ENCODE assay signal across 25 cellular contexts in the genomic region with DNA sequence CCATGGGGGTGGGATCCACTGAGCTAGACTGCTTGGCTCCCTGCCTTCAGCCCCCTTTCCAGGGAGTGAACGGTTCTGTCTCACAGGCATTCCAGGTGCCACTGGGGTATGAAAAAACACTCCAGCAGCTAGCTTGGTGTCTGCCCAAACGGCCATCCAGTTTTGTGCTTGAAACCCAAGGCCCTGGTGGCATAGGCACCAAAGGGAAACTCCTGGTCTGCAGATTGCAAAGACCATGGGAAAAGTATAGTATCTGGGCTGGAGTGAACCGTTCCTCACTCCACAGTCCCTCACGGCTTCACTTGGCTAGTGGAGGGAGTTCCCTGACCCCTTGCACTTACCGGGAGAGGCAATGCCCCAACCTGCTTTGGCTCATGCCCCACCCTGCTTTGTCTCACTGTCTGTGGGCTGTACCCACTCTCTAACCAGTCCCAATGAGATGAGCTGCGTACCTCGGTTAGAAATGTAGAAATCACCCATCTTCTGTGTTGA.
A peak's percentile ranks its signal among the peaks of the same experiment; 100 is the strongest.
DNase-seq lines count a peak whose midpoint lies in the region; ATAC-seq, FAIRE-seq and TF ChIP-seq lines count a peak whose summit lies in the region.
"Had no signal": no experiment of that assay in that cellular context is flagged by ENCODE, and none has a peak within 500 bp of the region (broad histone marks: within the 10 kb centered on the region; RNA-seq: fewer than 3 reads in every experiment).

No MANE protein-coding gene starts in this region.

- no peak for TF ChIP-seq EP300 in sigmoid colon (IDR thresholded peaks at IDR 0.05)

- H3K4me3 Mint-ChIP-seq in WTC11 (no peak overlapping the region), neural progenitor cell (no peak overlapping the region)
- H3K4me3 Mint-ChIP-seq: CD14-positive monocyte; CD8-positive, alpha-beta memory T cell; H9 had no signal

- H3K27ac ChIP-seq in neural progenitor cell = peak overlapping the region; percentile 36
- no peak overlapping the region for H3K27ac ChIP-seq in sigmoid colon

- H3K4me1 Mint-ChIP-seq in WTC11 (peaks cover 26% of the 10 kb centered on the region), neural progenitor cell (peaks cover 22% of the 10 kb centered on the region)
- H3K4me1 Mint-ChIP-seq: CD14-positive monocyte; CD8-positive, alpha-beta memory T cell had no signal

- H3K27me3 Mint-ChIP-seq in WTC11 (ENCODE audit: low read depth) = no peaks in the 10 kb centered on the region
- H3K27me3 Mint-ChIP-seq in neural progenitor cell (ENCODE audit: insufficient read depth, low read depth) = peaks cover 2% of the 10 kb centered on the region
- H3K27me3 Mint-ChIP-seq: CD8-positive, alpha-beta memory T cell had no signal

- TF ChIP-seq CTCF in WTC11 (IDR thresholded peaks at IDR 0.05) (no peak), neural progenitor cell (IDR thresholded peaks at IDR 0.05) (no peak), sigmoid colon (IDR thresholded peaks at IDR 0.05) (no peak)

- H3K4me3 ChIP-seq in neural progenitor cell = no peak overlapping the region
- H3K4me3 ChIP-seq in sigmoid colon = no peak overlapping the region

- FAIRE-seq in urothelium cell line (lab: Jason Lieb, UNC) = peak; percentile 17
- FAIRE-seq: GM12892, GM19239, HTR-8/SVneo had no signal

- 94% methylated on average over 7 of the region's 7 CpGs for whole genome bisulfite sequencing in sigmoid colon, 2 donors

- in situ Hi-C loops in Caki2 (cut with HindIII; ENCODE audit: low pct_unique_long_range_greater_than_20kb, low sequenced_read_pairs) = no loop called here

- no peak; the same call in 1 of the 2 replicates for ATAC-seq in WTC11
- ATAC-seq: Panc1 had no signal

- H3K9ac ChIP-seq in neural progenitor cell = no peak overlapping the region

- CTCF ChIA-PET in WTC11 (lab: Charles Lee) = interaction anchor here (1.1 to 1.3 kb wide), 2 partner anchors 28 to 426 kb away, joined by 3 to 4 read pairs; partner anchors contain the start of gene PON3

- H3K36me3 ChIP-seq in neural progenitor cell = no peaks in the 10 kb centered on the region
- no peaks in the 10 kb centered on the region for H3K36me3 ChIP-seq in sigmoid colon
- H3K36me3 ChIP-seq: BE2C had no signal

- H3K9me3 Mint-ChIP-seq in WTC11 (peaks cover 9% of the 10 kb centered on the region), neural progenitor cell (peaks cover 33% of the 10 kb centered on the region)

- peak; percentile 50 for DNase-seq in Caki2 (ENCODE audit: low read depth)
- no peak for DNase-seq in WTC11 (ENCODE audit: low spot score)
- no peak for DNase-seq in neural progenitor cell (ENCODE audit: low spot score)
- DNase-seq in urothelium cell line (ENCODE audit: low spot score) = no peak
- DNase-seq in NCI-H1092 (lab: John Stamatoyannopoulos, UW) = no peak
- DNase-seq in sigmoid colon = no peak
- DNase-seq in SW480 (ENCODE audit: low spot score) = no peak
- DNase-seq: BE2C; CD8-positive, alpha-beta memory T cell; DMS153; DND-41; NCI-H1048; NCI-H1417 treated with DMSO at 0.1 percent for 48 hours; NCI-H1694 treated with DMSO at 0.1 percent for 48 hours; NCI-H2081 treated with DMSO at 0.1 percent for 48 hours; NCI-H2171; NCI-H226; NCI-H510A; SHP77 treated with DMSO at 0.1 percent for 48 hours had no signal

- H2AFZ ChIP-seq in neural progenitor cell (replicated peaks) = no peak overlapping the region

- peaks cover 3% of the 10 kb centered on the region for H3K9me3 ChIP-seq in neural progenitor cell (ENCODE audit: low read depth)
- peaks cover 0 to 1% (median 0%) of the 10 kb centered on the region in 4 donors for H3K9me3 ChIP-seq in sigmoid colon
- H3K9me3 ChIP-seq: BE2C had no signal

- H3K27ac Mint-ChIP-seq in WTC11 (0 out of 2 replicates have a peak overlapping the region, but pooled peaks have one; percentile 35), neural progenitor cell (no peak overlapping the region)
- H3K27ac Mint-ChIP-seq: CD14-positive monocyte; CD8-positive, alpha-beta memory T cell had no signal

- H3K4me1 ChIP-seq in neural progenitor cell (peaks cover 28% of the 10 kb centered on the region), sigmoid colon (peaks cover 0 to 48% (median 38%) of the 10 kb centered on the region in 4 donors)
- H3K4me1 ChIP-seq: BE2C had no signal

- H4K20me1 ChIP-seq in neural progenitor cell (ENCODE audit: low read depth) = peaks cover 10% of the 10 kb centered on the region

- intact Hi-C loops in sigmoid colon (cut with DNase I) = no loop called here

- POLR2A ChIA-PET in WTC11 (lab: Charles Lee) = interaction anchor here (0.7 kb wide), 1 partner anchor 1719 kb away, joined by 3 read pairs; no protein-coding TSS in a partner anchor

- H3K36me3 Mint-ChIP-seq in WTC11 (peaks cover 7% of the 10 kb centered on the region), neural progenitor cell (peaks cover 21% of the 10 kb centered on the region)
- H3K36me3 Mint-ChIP-seq: CD14-positive monocyte; CD8-positive, alpha-beta memory T cell had no signal

- H3K79me2 ChIP-seq in neural progenitor cell (ENCODE audit: low read depth) = peaks cover 72% of the 10 kb centered on the region

- H3K4me2 ChIP-seq in neural progenitor cell = peak overlapping the region; percentile 50

- no peak for TF ChIP-seq POLR2A in sigmoid colon (IDR thresholded peaks at IDR 0.05)

- no peaks in the 10 kb centered on the region for H3F3A ChIP-seq in neural progenitor cell (ENCODE audit: low read depth)

- no peaks in the 10 kb centered on the region for H3K27me3 ChIP-seq in neural progenitor cell
- no peaks in the 10 kb centered on the region for H3K27me3 ChIP-seq in sigmoid colon
- H3K27me3 ChIP-seq: BE2C had no signal

TF ChIP-seq in WTC11, 78 proteins besides CTCF, POLR2A, EP300 and RAD21:
- 0 out of 2 replicates have a peak, but pooled peaks have one; percentile 8 for TF ChIP-seq ZBTB43 (CRISPR knock-in tag; IDR thresholded peaks at IDR 0.05)
- TF ChIP-seq PRDM15 (CRISPR knock-in tag; IDR thresholded peaks at IDR 0.05) = no peak
